20 cellular contexts compared by ENCODE assay signal in the genomic region with DNA sequence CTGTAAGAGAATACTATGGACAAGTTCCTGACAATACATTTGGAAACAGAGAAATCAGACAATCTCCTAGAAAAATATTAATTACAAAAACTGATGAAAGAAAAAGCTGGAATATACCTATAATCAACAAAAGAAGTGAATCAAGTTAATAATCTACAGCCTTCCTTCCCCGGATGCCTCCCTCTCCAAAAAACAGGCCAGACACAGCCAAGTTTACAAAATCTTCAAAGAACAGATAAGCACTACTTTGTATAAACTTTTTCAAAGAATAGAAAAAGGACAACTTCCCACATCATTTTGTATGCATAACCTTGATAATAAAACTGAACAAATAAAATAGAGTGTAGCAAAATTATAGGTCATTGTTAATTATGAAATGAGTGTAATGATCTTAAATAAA.
"Had no signal": no experiment of that assay in that cellular context is flagged by ENCODE, and none has a peak within 500 bp of the region (broad histone marks: within the 10 kb centered on the region; RNA-seq: fewer than 3 reads in every experiment).

No MANE protein-coding gene starts in this region.

- H3K4me1 Mint-ChIP-seq: immature natural killer cell; naive thymus-derived CD4-positive, alpha-beta T cell had no signal

- H3K27ac Mint-ChIP-seq: immature natural killer cell; naive thymus-derived CD4-positive, alpha-beta T cell had no signal

- H3K27ac ChIP-seq: gastrocnemius medialis, heart right ventricle, neutrophil, sigmoid colon, skin epidermis, suprapubic skin, thyroid gland, upper lobe of left lung, vagina had no signal

- H3K27me3 ChIP-seq: gastrocnemius medialis, heart right ventricle, sigmoid colon, suprapubic skin, thyroid gland, upper lobe of left lung, vagina had no signal

- FAIRE-seq: keratinocyte had no signal

- H3K36me3 ChIP-seq: gastrocnemius medialis, heart right ventricle, neutrophil, sigmoid colon, suprapubic skin, thyroid gland, upper lobe of left lung, vagina had no signal

- H3K9me3 ChIP-seq: gastrocnemius medialis, heart right ventricle, neutrophil, sigmoid colon, suprapubic skin, thyroid gland, upper lobe of left lung, vagina had no signal

- H3K4me1 ChIP-seq: thyroid gland, vagina had no signal

- H3K4me3 ChIP-seq: gastrocnemius medialis, heart right ventricle, lung, sigmoid colon, skin epidermis, suprapubic skin, thyroid gland, upper lobe of left lung, vagina had no signal

- H3K9me3 Mint-ChIP-seq: immature natural killer cell; naive thymus-derived CD4-positive, alpha-beta T cell had no signal

- H3K4me3 Mint-ChIP-seq: immature natural killer cell; naive thymus-derived CD4-positive, alpha-beta T cell had no signal

- H3K36me3 Mint-ChIP-seq: immature natural killer cell; naive thymus-derived CD4-positive, alpha-beta T cell had no signal

- ATAC-seq: esophagus mucosa; gastrocnemius medialis; heart right ventricle; left cardiac atrium; left ventricle myocardium superior; naive thymus-derived CD4-positive, alpha-beta T cell had no signal

- DNase-seq: effector memory CD4-positive, alpha-beta T cell; gastrocnemius medialis; heart right ventricle; immature natural killer cell; left cardiac atrium; left ventricle myocardium superior; mesenchymal stem cell; naive thymus-derived CD4-positive, alpha-beta T cell; sigmoid colon; stimulated activated CD4-positive, alpha-beta T cell treated with anti-CD3 and anti-CD28 coated beads, Interleukin-2, amount 100 ng/mL, for 48 hours; stimulated activated naive CD4-positive, alpha-beta T cell treated with Interleukin-2 at 50 U/mL for 16 hours; thyroid gland; upper lobe of left lung had no signal
